ENCODE assay signal across 14 cellular contexts in genomic region chr11:120225372-120225909, GRCh38. TPM values are rescaled to one million over a fixed set of nuclear protein-coding genes. Genes with fewer than 3 reads are reported as not detected.
DNase-seq lines count a peak whose midpoint lies in the region; ATAC-seq and TF ChIP-seq lines count a peak whose summit lies in the region.
"Had no signal": no experiment of that assay in that cellular context is flagged by ENCODE, and none has a peak within 500 bp of the region (broad histone marks: within the 10 kb centered on the region; RNA-seq: fewer than 3 reads in every experiment).

No MANE protein-coding gene starts in this region.

- no peak overlapping the region for H3K4me3 ChIP-seq in breast epithelium
- no peak overlapping the region for H3K4me3 ChIP-seq in right cardiac atrium (ENCODE audit: low read length)
- no peak overlapping the region for H3K4me3 ChIP-seq in ovary
- no peak overlapping the region for H3K4me3 ChIP-seq in aorta (ENCODE audit: low read length in 2 of 2)

- peak; percentile 34 to 80 for ATAC-seq in right cardiac atrium
- ATAC-seq in aorta (ENCODE audit: low FRiP score): peak; percentile 20
- ATAC-seq in activated T-cell treated with anti-CD3 and anti-CD28 coated beads, Interleukin-2, amount 50 U/mL, for 4 hours: no peak

- no peaks in the 10 kb centered on the region for H3K27me3 Mint-ChIP-seq in MCF 10A (ENCODE audit: insufficient read depth, unreplicated experiment)
- H3K27me3 Mint-ChIP-seq in activated T-cell treated with anti-CD3 and anti-CD28 coated beads, Interleukin-2, amount 50 U/mL, for 4 hours (ENCODE audit: low read depth): peaks cover 3% of the 10 kb centered on the region
- H3K27me3 Mint-ChIP-seq: activated naive CD4-positive, alpha-beta T cell treated with anti-CD3 and anti-CD28 coated beads, Interleukin-2, amount 50 U/mL, for 24 hours had no signal

- H3K9me3 ChIP-seq in breast epithelium: no peaks in the 10 kb centered on the region
- H3K9me3 ChIP-seq in right cardiac atrium (ENCODE audit: control insufficient read depth, low read length): no peaks in the 10 kb centered on the region
- H3K9me3 ChIP-seq in ovary: no peaks in the 10 kb centered on the region
- no peaks in the 10 kb centered on the region for H3K9me3 ChIP-seq in aorta (ENCODE audit: control insufficient read depth, low read length)

- no peaks in the 10 kb centered on the region for H3K27me3 ChIP-seq in breast epithelium
- H3K27me3 ChIP-seq in right cardiac atrium (ENCODE audit: control insufficient read depth, insufficient read depth): no peaks in the 10 kb centered on the region
- no peaks in the 10 kb centered on the region for H3K27me3 ChIP-seq in ovary
- H3K27me3 ChIP-seq in aorta (ENCODE audit: control insufficient read depth in 1 of 2, insufficient read depth in 2 of 2, low read length in 1 of 2): no peaks in the 10 kb centered on the region

- TF ChIP-seq EP300 in ovary (IDR thresholded peaks at IDR 0.05): no peak

- POLR2A ChIA-PET in MCF 10A (lab: Yijun Ruan, JAX): interaction anchor here (1.0 to 1.2 kb wide), 2 partner anchors 10 to 75 kb away, joined by 3 to 4 read pairs; no protein-coding TSS in a partner anchor

- no peaks in the 10 kb centered on the region for H3K36me3 Mint-ChIP-seq in MCF 10A (ENCODE audit: insufficient read depth, unreplicated experiment)
- H3K36me3 Mint-ChIP-seq in activated T-cell treated with anti-CD3 and anti-CD28 coated beads, Interleukin-2, amount 50 U/mL, for 4 hours (ENCODE audit: insufficient read depth): no peaks in the 10 kb centered on the region
- H3K36me3 Mint-ChIP-seq: activated naive CD4-positive, alpha-beta T cell treated with anti-CD3 and anti-CD28 coated beads, Interleukin-2, amount 50 U/mL, for 24 hours had no signal

- no peak overlapping the region for H3K27ac Mint-ChIP-seq in MCF 10A (ENCODE audit: low read depth, unreplicated experiment)
- H3K27ac Mint-ChIP-seq: activated B cell treated with CpG ODN at 0.5 μM for 24 hours; activated naive CD4-positive, alpha-beta T cell treated with anti-CD3 and anti-CD28 coated beads, Interleukin-2, amount 50 U/mL, for 24 hours had no signal

- no peak for TF ChIP-seq POLR2A in breast epithelium (IDR thresholded peaks at IDR 0.05)
- no peak for TF ChIP-seq POLR2A in ovary (IDR thresholded peaks at IDR 0.05)

- TF ChIP-seq CTCF in breast epithelium (IDR thresholded peaks at IDR 0.05): no peak
- TF ChIP-seq CTCF in MCF 10A (IDR thresholded peaks at IDR 0.05; ENCODE audit: unreplicated experiment): no peak
- TF ChIP-seq CTCF in ovary (IDR thresholded peaks at IDR 0.05): no peak

- H3K27ac ChIP-seq in breast epithelium (peak overlapping the region; percentile 71 to 90), right cardiac atrium (ENCODE audit: low read length) (peak overlapping the region; percentile 6), ovary (peak overlapping the region; percentile 44), aorta (ENCODE audit: low read depth in 1 of 2, low read length in 2 of 2) (no peak overlapping the region)
- H3K27ac ChIP-seq: 22Rv1 had no signal

- no peak for DNase-seq in breast epithelium (ENCODE audit: low spot score in 2 of 2)
- no peak for DNase-seq in MCF 10A (ENCODE audit: unreplicated experiment)
- peak in 2 of 3 donors; percentile 57 to 60 for DNase-seq in right cardiac atrium
- peak in 3 of 5 donors; percentile 59 to 62 (median 61) for DNase-seq in ovary
- no peak for DNase-seq in aorta
- no peak for DNase-seq in CD1c-positive myeloid dendritic cell (ENCODE audit: extremely low spot score)
- DNase-seq in NK-92 (lab: John Stamatoyannopoulos, UW; ENCODE audit: unreplicated experiment): no peak
- DNase-seq in activated T-cell treated with anti-CD3 and anti-CD28 coated beads, Interleukin-2, amount 50 U/mL, for 4 hours: no peak
- DNase-seq: activated B cell treated with CpG ODN at 0.5 μM for 24 hours; NCI-H345; stimulated activated CD4-positive, alpha-beta T cell treated with anti-CD3 and anti-CD28 coated beads, Interleukin-2, amount 100 ng/mL, for 48 hours had no signal

- CTCF ChIA-PET in MCF 10A (lab: Yijun Ruan, JAX): interaction anchor here (0.6 to 22.1 kb wide), 9 partner anchors 9 to 120 kb away, joined by 3 to 526 read pairs (median 6); no protein-coding TSS in a partner anchor

- H3K4me1 Mint-ChIP-seq in MCF 10A (ENCODE audit: insufficient read depth, unreplicated experiment): no peaks in the 10 kb centered on the region
- peaks cover 2% of the 10 kb centered on the region for H3K4me1 Mint-ChIP-seq in activated T-cell treated with anti-CD3 and anti-CD28 coated beads, Interleukin-2, amount 50 U/mL, for 4 hours (ENCODE audit: low read depth)

- 47% methylated on average over 14 of the region's 14 CpGs for WGBS in right cardiac atrium
- 26 to 37% (median 37%) methylated on average over 14 of the region's 14 CpGs for WGBS in ovary, 3 donors
- WGBS in aorta, 2 donors: 87 to 89% methylated on average over 14 of the region's 14 CpGs

- H3K9me3 Mint-ChIP-seq in MCF 10A (ENCODE audit: unreplicated experiment): no peaks in the 10 kb centered on the region
- H3K9me3 Mint-ChIP-seq in activated T-cell treated with anti-CD3 and anti-CD28 coated beads, Interleukin-2, amount 50 U/mL, for 4 hours: no peaks in the 10 kb centered on the region
- H3K9me3 Mint-ChIP-seq: activated B cell treated with CpG ODN at 0.5 μM for 24 hours; activated naive CD4-positive, alpha-beta T cell treated with anti-CD3 and anti-CD28 coated beads, Interleukin-2, amount 50 U/mL, for 24 hours had no signal

- H3K4me3 Mint-ChIP-seq in MCF 10A (ENCODE audit: unreplicated experiment): no peak overlapping the region
- H3K4me3 Mint-ChIP-seq in activated T-cell treated with anti-CD3 and anti-CD28 coated beads, Interleukin-2, amount 50 U/mL, for 4 hours: no peak overlapping the region
- H3K4me3 Mint-ChIP-seq: activated B cell treated with CpG ODN at 0.5 μM for 24 hours; activated naive CD4-positive, alpha-beta T cell treated with anti-CD3 and anti-CD28 coated beads, Interleukin-2, amount 50 U/mL, for 24 hours had no signal

- H3K36me3 ChIP-seq in breast epithelium: no peaks in the 10 kb centered on the region
- no peaks in the 10 kb centered on the region for H3K36me3 ChIP-seq in ovary
- H3K36me3 ChIP-seq in aorta (ENCODE audit: control insufficient read depth in 1 of 2, insufficient read depth in 2 of 2, low read length in 1 of 2): no peaks in the 10 kb centered on the region

- H3K4me1 ChIP-seq in breast epithelium: no peaks in the 10 kb centered on the region
- peaks cover 10% of the 10 kb centered on the region for H3K4me1 ChIP-seq in right cardiac atrium (ENCODE audit: control insufficient read depth, insufficient read depth, low read length)
- peaks cover 10% of the 10 kb centered on the region for H3K4me1 ChIP-seq in ovary (ENCODE audit: insufficient read depth)
- H3K4me1 ChIP-seq in aorta (ENCODE audit: control insufficient read depth in 1 of 2, insufficient read depth in 2 of 2, low read length in 2 of 2): no peaks in the 10 kb centered on the region

- no TSS peak for BruUV-seq in MCF 10A (replicated peaks; lab: Mats Ljungman, UMichigan)

- intact Hi-C loops in breast epithelium (cut with DNase I; ENCODE audit: low total_unique reads) (no loop called here), MCF 10A (cut with micrococcal nuclease) (no loop called here), right cardiac atrium (cut with DNase I) (loop anchor here in 1 of 4 donors (5.0 kb wide), 1 partner anchor 53 kb away; no protein-coding TSS in a partner anchor), ovary (cut with DNase I) (loop anchor here in 1 of 4 donors (5.0 kb wide), 1 partner anchor 53 kb away; no protein-coding TSS in a partner anchor), aorta (cut with DNase I) (loop anchor here in 1 of 2 donors (5.0 kb wide), 1 partner anchor 53 kb away; no protein-coding TSS in a partner anchor)

RNA-seq across cellular contexts. Expression of gene POU2F3, which starts 14.5 kb away (rescaled TPM):
- total RNA-seq in breast epithelium: 1 to 10 TPM in 2 of 3 donors, not detected in 1; 3.9 to 7.0 TPM
- total RNA-seq in MCF 10A (2022): not detected in 2 replicates
- total RNA-seq in right cardiac atrium: under 1 TPM in 3 of 4 donors, not detected in 1; 0.17 to 0.31 (median 0.22) TPM
- 0.05 TPM for polyA plus RNA-seq in right cardiac atrium
- total RNA-seq in ovary: 1 to 10 TPM in 1 of 7 donors, under 1 TPM in 4, not detected in 2; 0.20 to 1.0 (median 0.23) TPM
- under 1 TPM; 0.05 to 0.08 TPM for polyA plus RNA-seq in ovary
- total RNA-seq in aorta: not detected
- polyA plus RNA-seq in aorta: 1 to 10 TPM in 1 of 2 donors, under 1 TPM in 1; 0.31 to 2.4 TPM
- total RNA-seq in activated T-cell treated with anti-CD3 and anti-CD28 coated beads, Interleukin-2, amount 50 U/mL, for 4 hours: not detected
- total RNA-seq: activated B cell treated with CpG ODN at 0.5 μM for 24 hours, mononuclear cell had no signal

RNA-seq across cellular contexts. Expression of gene OAF, which starts 14.6 kb away (rescaled TPM):
- total RNA-seq in breast epithelium (10 to 100 TPM; 19.8 to 35.1 (median 33.3) TPM), MCF 10A (2022) (21.6 and 34.8 TPM in 2 replicates), right cardiac atrium (10 to 100 TPM; 21.6 to 57.1 (median 44.9) TPM), ovary (100 to 1,000 TPM in 2 of 7 donors, 10 to 100 TPM in 5; 26.6 to 170 (median 66.5) TPM), aorta (10 to 100 TPM; 23.6 to 79.1 TPM)
- polyA plus RNA-seq in right cardiac atrium (25.3 TPM), ovary (10 to 100 TPM; 38.1 to 44.1 TPM), aorta (1 to 10 TPM; 4.8 to 9.4 TPM)
- total RNA-seq in activated T-cell treated with anti-CD3 and anti-CD28 coated beads, Interleukin-2, amount 50 U/mL, for 4 hours: 1 to 10 TPM; 5.0 to 5.8 (median 5.3) TPM

Comparison
In these comparisons a context has a peak if more than half of its experiments do, and no peak if none do; other contexts are left out.
1. DNase-seq: peak in right cardiac atrium (2 of 3) and ovary (3 of 5); none in breast epithelium (0 of 2), MCF 10A (single experiment), aorta (0 of 2), CD1c-positive myeloid dendritic cell (single experiment), NK-92 (single experiment) and activated T-cell treated with anti-CD3 and anti-CD28 coated beads, Interleukin-2, amount 50 U/mL, for 4 hours (single experiment).
2. H3K27ac ChIP-seq: peak in breast epithelium (2 of 2), right cardiac atrium (single experiment) and ovary (2 of 2); none in aorta (0 of 2).
3. ATAC-seq: peak in right cardiac atrium (2 of 2) and aorta (single experiment); none in activated T-cell treated with anti-CD3 and anti-CD28 coated beads, Interleukin-2, amount 50 U/mL, for 4 hours (0 of 2).